8 cellular contexts compared by ENCODE assay signal in genomic region chr18:62714671-62715438, GRCh38. TPM values are rescaled to one million over a fixed set of nuclear protein-coding genes. Genes with fewer than 3 reads are reported as not detected.
DNase-seq lines count a peak whose midpoint lies in the region; ATAC-seq, FAIRE-seq and TF ChIP-seq lines count a peak whose summit lies in the region.

No MANE protein-coding gene starts in this region.

- H3K36me3 Mint-ChIP-seq in CD4-positive, alpha-beta T cell (ENCODE audit: low read depth): peaks cover 5% of the 10 kb centered on the region
- H3K36me3 Mint-ChIP-seq in activated CD4-positive, alpha-beta memory T cell treated with anti-CD3 and anti-CD28 coated beads for 36 hours: no peaks in the 10 kb centered on the region

- no peaks in the 10 kb centered on the region for H3K9me3 Mint-ChIP-seq in CD4-positive, alpha-beta T cell
- no peaks in the 10 kb centered on the region for H3K9me3 Mint-ChIP-seq in activated CD4-positive, alpha-beta memory T cell treated with anti-CD3 and anti-CD28 coated beads for 36 hours

- CTCF ChIA-PET in CD4-positive, alpha-beta T cell (lab: Charles Lee): interaction anchor here (0.6 to 2.8 kb wide), 14 partner anchors 10 to 723 kb away, joined by 3 to 17 read pairs (median 4); no protein-coding TSS in a partner anchor
- CTCF ChIA-PET in activated CD4-positive, alpha-beta memory T cell treated with anti-CD3 and anti-CD28 coated beads for 36 hours (lab: Charles Lee): interaction anchor here (0.5 to 2.5 kb wide), 24 partner anchors 31 to 716 kb away, joined by 3 to 65 read pairs (median 4); no protein-coding TSS in a partner anchor
- CTCF ChIA-PET in HepG2 (lab: Yijun Ruan, JAX; ENCODE audit: low intra/inter-chr PET ratio, low total read pairs): interaction anchor here (1.2 to 2.1 kb wide), 2 partner anchors 76 to 243 kb away, joined by 5 to 9 read pairs; no protein-coding TSS in a partner anchor

- no peak for TF ChIP-seq EP300 in HepG2 (IDR thresholded peaks at IDR 0.05; ENCODE audit: low read depth in 2 of 2, low read length in 2 of 2)
- TF ChIP-seq EP300 in HepG2 (CRISPR knock-in tag; IDR thresholded peaks at IDR 0.05; ENCODE audit: borderline replicate concordance): no peak

- H4K20me1 ChIP-seq in HepG2 (ENCODE audit: insufficient read depth, low read length): peaks cover 15% of the 10 kb centered on the region

- POLR2A ChIA-PET in CD4-positive, alpha-beta T cell (lab: Charles Lee): interaction anchor here (0.7 to 3.7 kb wide), 18 partner anchors 9 to 707 kb away, joined by 3 to 27 read pairs (median 4); partner anchors contain the start of genes BCL2, PIGN, RELCH and VPS4B
- POLR2A ChIA-PET in activated CD4-positive, alpha-beta memory T cell treated with anti-CD3 and anti-CD28 coated beads for 36 hours (lab: Charles Lee): interaction anchor here (0.7 to 1.3 kb wide), 3 partner anchors 128 to 267 kb away, joined by 3 to 6 read pairs (median 4); no protein-coding TSS in a partner anchor
- POLR2A ChIA-PET in HepG2 (lab: Yijun Ruan, JAX): interaction anchor here (0.5 to 4.1 kb wide), 14 partner anchors 9 to 707 kb away, joined by 3 to 34 read pairs (median 4); partner anchors contain the start of gene VPS4B

- TF ChIP-seq CTCF in CD4-positive, alpha-beta T cell (IDR thresholded peaks at IDR 0.05): peak; percentile 73
- TF ChIP-seq CTCF in HepG2 (CRISPR knock-in tag; IDR thresholded peaks at IDR 0.05): peak; percentile 96

- peak overlapping the region; percentile 71 for H3K27ac ChIP-seq in CD4-positive, alpha-beta T cell (ENCODE audit: low read depth, low read length)
- H3K27ac ChIP-seq in HepG2 (ENCODE audit: extremely low read length, insufficient read depth, low read length): peak overlapping the region; percentile 88

- H3K9me3 ChIP-seq in CD4-positive, alpha-beta T cell (ENCODE audit: control insufficient read depth, low read length): no peaks in the 10 kb centered on the region
- H3K9me3 ChIP-seq in HepG2 (ENCODE audit: low read length): no peaks in the 10 kb centered on the region

- intact Hi-C loops in CD4-positive, alpha-beta T cell (cut with DNase I, micrococcal nuclease): loop anchor here (1.0 to 10.0 kb wide), 15 partner anchors 67 to 727 kb away; partner anchors contain the start of genes PIGN (in 2 of the 2), RELCH (in 2 of the 2), VPS4B (in 2 of the 2) and ZCCHC2 (in 2 of the 2)
- intact Hi-C loops in activated CD4-positive, alpha-beta memory T cell treated with anti-CD3 and anti-CD28 coated beads for 36 hours (cut with micrococcal nuclease): loop anchor here (1.0 to 5.0 kb wide), 11 partner anchors 69 to 707 kb away; partner anchors contain the start of genes BCL2, PIGN, RELCH and TNFRSF11A
- intact Hi-C loops in HepG2 (cut with micrococcal nuclease; ENCODE audit: unreplicated experiment): loop anchor here (1.0 to 5.0 kb wide), 6 partner anchors 88 to 267 kb away; no protein-coding TSS in a partner anchor

- H3K4me2 ChIP-seq in HepG2 (ENCODE audit: low read depth, low read length): peak overlapping the region; percentile 93

- peaks cover 4% of the 10 kb centered on the region; the same call in 1 of the 2 replicates for H3K4me1 ChIP-seq in HepG2 (ENCODE audit: insufficient read depth, low read length)

- 1% methylated on average over 42 of the region's 50 CpGs for WGBS in HepG2 (ENCODE audit: low lambda C conversion rate)

- peak; percentile 98 for FAIRE-seq in HepG2 (lab: Jason Lieb, UNC)

- peak overlapping the region; percentile 98 for H3K27ac Mint-ChIP-seq in CD4-positive, alpha-beta T cell
- H3K27ac Mint-ChIP-seq in activated CD4-positive, alpha-beta memory T cell treated with anti-CD3 and anti-CD28 coated beads for 36 hours: peak overlapping the region; percentile 66

- no peaks in the 10 kb centered on the region for H3K36me3 ChIP-seq in HepG2 (replicated peaks in 1 of 2; ENCODE audit: control insufficient read depth in 1 of 2, insufficient read depth in 2 of 2, low read length in 2 of 2)

- TF ChIP-seq RAD21 in HepG2 (CRISPR knock-in tag; IDR thresholded peaks at IDR 0.05): peak; percentile 92

- peak overlapping the region; percentile 94 for H3K4me3 Mint-ChIP-seq in CD4-positive, alpha-beta T cell
- H3K4me3 Mint-ChIP-seq in activated CD4-positive, alpha-beta memory T cell treated with anti-CD3 and anti-CD28 coated beads for 36 hours: peak overlapping the region; percentile 78

- no TSS peak for BruUV-seq in HepG2 (replicated peaks; lab: Mats Ljungman, UMichigan)

- DNase-seq in CD4-positive, alpha-beta T cell: peak; percentile 82 to 92 (median 86)
- DNase-seq in NCI-H774 (lab: John Stamatoyannopoulos, UW) (peak; percentile 98), dermis microvascular lymphatic vessel endothelial cell (ENCODE audit: low read depth in 2 of 2) (peak; percentile 100), HepG2 (ENCODE audit: low spot score) (peak; percentile 98)
- peak; percentile 97 for DNase-seq in activated CD4-positive, alpha-beta memory T cell treated with anti-CD3 and anti-CD28 coated beads for 36 hours
- peak; percentile 84 to 92 for DNase-seq in stimulated activated CD4-positive, alpha-beta T cell treated with anti-CD3 and anti-CD28 coated beads, Interleukin-2, amount 100 ng/mL, for 48 hours

- peak; percentile 71 for ATAC-seq in CD4-positive, alpha-beta T cell (ENCODE audit: poor library complexity)
- peak; percentile 76 for ATAC-seq in GM19438 (IDR thresholded peaks at IDR 0.05; ENCODE audit: low read depth, unreplicated experiment)
- ATAC-seq in HG03571 (IDR thresholded peaks at IDR 0.05; ENCODE audit: unreplicated experiment): peak; percentile 63
- peak; percentile 94 for ATAC-seq in HepG2

- H3K4me3 ChIP-seq in HepG2 (replicated peaks in 1 of 3; ENCODE audit: insufficient read depth in 1 of 3, low read depth in 2 of 3, low read length in 3 of 3): peak overlapping the region; percentile 64 to 78 (median 72)

- H3K27me3 Mint-ChIP-seq in CD4-positive, alpha-beta T cell: no peaks in the 10 kb centered on the region
- H3K27me3 Mint-ChIP-seq in activated CD4-positive, alpha-beta memory T cell treated with anti-CD3 and anti-CD28 coated beads for 36 hours: peaks cover 2% of the 10 kb centered on the region

- peaks cover 30% of the 10 kb centered on the region for H3K4me1 Mint-ChIP-seq in CD4-positive, alpha-beta T cell (ENCODE audit: low read depth)
- peaks cover 31% of the 10 kb centered on the region for H3K4me1 Mint-ChIP-seq in activated CD4-positive, alpha-beta memory T cell treated with anti-CD3 and anti-CD28 coated beads for 36 hours (ENCODE audit: low read depth)

- H3K9ac ChIP-seq in HepG2 (ENCODE audit: insufficient read depth, low read depth, low read length): peak overlapping the region; percentile 81

- peak overlapping the region; percentile 96 for H2AFZ ChIP-seq in HepG2 (ENCODE audit: low read length)

- in situ Hi-C loops in HepG2 (cut with HindIII; ENCODE audit: extremely low pct_ligation_motif_present, low pct_unique_long_range_greater_than_20kb): loop anchor here (5.0 to 10.0 kb wide), 3 partner anchors 87 to 270 kb away; no protein-coding TSS in a partner anchor

- peaks cover 39% of the 10 kb centered on the region for H3K79me2 ChIP-seq in HepG2 (ENCODE audit: insufficient read depth, low read length)

- H3K27me3 ChIP-seq in CD4-positive, alpha-beta T cell (ENCODE audit: control insufficient read depth, insufficient read depth, low read length): no peaks in the 10 kb centered on the region
- H3K27me3 ChIP-seq in HepG2 (ENCODE audit: control insufficient read depth in 1 of 2, insufficient read depth in 2 of 2, low read length in 2 of 2): no peaks in the 10 kb centered on the region; a peak in 1 of 5 replicates

- peak; percentile 21 to 37; a peak in 1 of 4 replicates for TF ChIP-seq POLR2A in HepG2 (IDR thresholded peaks at IDR 0.05; ENCODE audit: insufficient read depth in 1 of 2, low read depth in 2 of 2, low read length in 2 of 2)

TF ChIP-seq in HepG2, 621 proteins besides CTCF, POLR2A, EP300 and RAD21 (continues in another document):
- TF ChIP-seq JARID2 (CRISPR knock-in tag; IDR thresholded peaks at IDR 0.05; ENCODE audit: insufficient replicate concordance): no peak
- peak; percentile 52; the same call in 1 of the 2 replicates for TF ChIP-seq ZNF788 (CRISPR knock-in tag; IDR thresholded peaks at IDR 0.05; ENCODE audit: borderline replicate concordance)

RNA-seq across cellular contexts. Expression of gene PHLPP1, which starts 0.5 kb away (rescaled TPM):
- 1 to 10 TPM; 6.8 to 7.1 TPM for total RNA-seq in CD4-positive, alpha-beta T cell
- 1 to 10 TPM; 8.0 to 8.7 TPM for total RNA-seq in activated CD4-positive, alpha-beta memory T cell treated with anti-CD3 and anti-CD28 coated beads for 36 hours
- total RNA-seq in dermis microvascular lymphatic vessel endothelial cell (4.4 TPM in 2 replicates), HepG2 (2016; rRNA removed; fragmentation: Illumina TruSeq; extraction: Trizol) (18.5 and 19.8 TPM in 2 replicates)
- total RNA-seq in HepG2 (2016; cell fraction: cytosol; rRNA removed; fragmentation: Illumina TruSeq; extraction: Trizol; ENCODE audit: low read depth): 8.5 and 10.8 TPM in 2 replicates
- total RNA-seq in HepG2 (2016; cell fraction: insoluble cytoplasmic fraction; rRNA removed; fragmentation: Illumina TruSeq; extraction: Trizol): 16.7 and 17.3 TPM in 2 replicates
- total RNA-seq in HepG2 (2016; cell fraction: membrane; rRNA removed; fragmentation: Illumina TruSeq; extraction: Trizol): 8.5 and 10.8 TPM in 2 replicates
- total RNA-seq in HepG2 (2016; cell fraction: nucleus; rRNA removed; fragmentation: Illumina TruSeq; extraction: Trizol): 29.4 and 39.2 TPM in 2 replicates
- 9.2 and 9.8 TPM in 2 replicates for polyA plus RNA-seq in HepG2 (2011; rRNA removed)
- polyA plus RNA-seq in HepG2 (2011; cell fraction: cytosol; rRNA removed): 7.0 and 7.7 TPM in 2 replicates
- 11.5 and 13.7 TPM in 2 replicates for polyA plus RNA-seq in HepG2 (2011; cell fraction: nucleus; rRNA removed)
- 9.2 and 15.8 TPM in 2 replicates for polyA plus RNA-seq in HepG2 (2012)
- polyA plus RNA-seq in HepG2 (2016; cell fraction: cytosol; fragmentation: Illumina TruSeq; extraction: Trizol; ENCODE audit: low read depth): 0.60 and 0.61 TPM in 2 replicates
- polyA plus RNA-seq in HepG2 (2016; cell fraction: insoluble cytoplasmic fraction; fragmentation: Illumina TruSeq; extraction: Trizol; ENCODE audit: low read depth): 13.0 and 17.3 TPM in 2 replicates
- 2.3 and 2.5 TPM in 2 replicates for polyA plus RNA-seq in HepG2 (2016; cell fraction: membrane; fragmentation: Illumina TruSeq; extraction: Trizol; ENCODE audit: low read depth)
- polyA plus RNA-seq in HepG2 (2016; cell fraction: nucleus; fragmentation: Illumina TruSeq; extraction: Trizol; ENCODE audit: insufficient read depth, low read depth): 17.6 and 19.5 TPM in 2 replicates
- 17.9 and 28.2 TPM in 2 replicates for polyA minus RNA-seq in HepG2 (2011; rRNA and poly(A)+ RNA removed; ENCODE audit: low replicate concordance)
- polyA minus RNA-seq in HepG2 (2011; cell fraction: cytosol; rRNA and poly(A)+ RNA removed): 24.3 and 29.5 TPM in 2 replicates
- 61.7 and 84.3 TPM in 2 replicates for polyA minus RNA-seq in HepG2 (2011; cell fraction: nucleus; rRNA and poly(A)+ RNA removed)

Comparison
In these comparisons a context has a peak if more than half of its experiments do, and no peak if none do; other contexts are left out.
1. Peak in every context shown above with its lines: DNase-seq, ATAC-seq, H3K4me3 ChIP-seq and H3K27ac ChIP-seq.